In the genomic region with DNA sequence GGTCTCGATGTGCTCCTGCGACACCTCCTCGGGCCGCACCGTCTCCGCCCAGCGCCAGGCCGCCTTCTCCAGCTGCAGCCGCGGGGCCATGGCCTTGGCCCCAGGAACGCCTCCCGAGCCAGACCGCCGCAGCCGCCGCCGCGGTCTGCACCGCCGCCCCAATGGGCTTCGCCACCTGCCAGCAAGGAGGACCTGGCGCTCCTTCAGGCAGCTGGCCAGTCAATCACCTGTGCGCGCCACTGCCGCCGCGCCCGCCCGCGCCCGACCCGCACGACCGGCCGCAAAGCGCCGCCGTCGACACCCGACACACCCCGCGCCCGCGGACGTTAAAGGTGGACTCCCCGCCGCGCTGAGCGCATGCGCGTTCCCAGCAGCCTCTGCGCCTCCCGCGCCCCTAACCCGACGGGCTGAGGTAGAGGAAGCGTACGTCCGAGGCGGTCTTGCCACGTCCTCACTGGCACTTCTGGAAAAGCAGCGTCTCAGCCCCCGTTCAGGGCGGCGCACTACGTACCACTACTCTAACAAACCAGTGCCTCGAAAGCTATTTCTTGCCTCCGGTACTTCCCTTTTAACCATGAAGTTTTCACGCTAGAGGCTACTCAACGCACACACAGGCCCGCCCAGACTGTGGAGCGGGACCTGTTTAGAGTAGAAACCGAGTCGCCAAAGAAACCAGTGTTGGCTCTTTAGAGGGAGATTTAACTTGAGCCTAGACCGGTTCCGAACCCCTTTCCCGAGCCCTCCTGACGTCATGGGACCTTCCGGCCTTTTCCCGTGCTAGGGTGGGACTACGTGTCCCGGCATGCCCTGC, we compare ENCODE assay signal across 1 cellular context.
TF ChIP-seq lines count a peak whose summit lies in the region.

A gene with protein sequence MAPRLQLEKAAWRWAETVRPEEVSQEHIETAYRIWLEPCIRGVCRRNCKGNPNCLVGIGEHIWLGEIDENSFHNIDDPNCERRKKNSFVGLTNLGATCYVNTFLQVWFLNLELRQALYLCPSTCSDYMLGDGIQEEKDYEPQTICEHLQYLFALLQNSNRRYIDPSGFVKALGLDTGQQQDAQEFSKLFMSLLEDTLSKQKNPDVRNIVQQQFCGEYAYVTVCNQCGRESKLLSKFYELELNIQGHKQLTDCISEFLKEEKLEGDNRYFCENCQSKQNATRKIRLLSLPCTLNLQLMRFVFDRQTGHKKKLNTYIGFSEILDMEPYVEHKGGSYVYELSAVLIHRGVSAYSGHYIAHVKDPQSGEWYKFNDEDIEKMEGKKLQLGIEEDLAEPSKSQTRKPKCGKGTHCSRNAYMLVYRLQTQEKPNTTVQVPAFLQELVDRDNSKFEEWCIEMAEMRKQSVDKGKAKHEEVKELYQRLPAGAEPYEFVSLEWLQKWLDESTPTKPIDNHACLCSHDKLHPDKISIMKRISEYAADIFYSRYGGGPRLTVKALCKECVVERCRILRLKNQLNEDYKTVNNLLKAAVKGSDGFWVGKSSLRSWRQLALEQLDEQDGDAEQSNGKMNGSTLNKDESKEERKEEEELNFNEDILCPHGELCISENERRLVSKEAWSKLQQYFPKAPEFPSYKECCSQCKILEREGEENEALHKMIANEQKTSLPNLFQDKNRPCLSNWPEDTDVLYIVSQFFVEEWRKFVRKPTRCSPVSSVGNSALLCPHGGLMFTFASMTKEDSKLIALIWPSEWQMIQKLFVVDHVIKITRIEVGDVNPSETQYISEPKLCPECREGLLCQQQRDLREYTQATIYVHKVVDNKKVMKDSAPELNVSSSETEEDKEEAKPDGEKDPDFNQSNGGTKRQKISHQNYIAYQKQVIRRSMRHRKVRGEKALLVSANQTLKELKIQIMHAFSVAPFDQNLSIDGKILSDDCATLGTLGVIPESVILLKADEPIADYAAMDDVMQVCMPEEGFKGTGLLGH (minus strand): TSS at position 282 of the 811 bp plus-strand sequence. CDS start 192 bp downstream, at position 90.

TF ChIP-seq in HEK293, 187 proteins besides CTCF, POLR2A, EP300 and RAD21 (continued from another document and continues in another):
- TF ChIP-seq ZFP69B (tag by site-specific recombination; IDR thresholded peaks at IDR 0.05): peak; percentile 41
- TF ChIP-seq ZNF324 (tag by site-specific recombination; IDR thresholded peaks at IDR 0.05): 0 out of 2 replicates have a peak, but pooled peaks have one; percentile 77
- no peak for TF ChIP-seq HOXA7 (CRISPR knock-in tag; IDR thresholded peaks at IDR 0.05; ENCODE audit: borderline replicate concordance)
- no peak for TF ChIP-seq ZNF621 (tag by site-specific recombination; IDR thresholded peaks at IDR 0.05)
- TF ChIP-seq ZNF302 (tag by site-specific recombination; IDR thresholded peaks at IDR 0.05; ENCODE audit: low read depth): no peak
- TF ChIP-seq ZNF404 (tag by site-specific recombination; IDR thresholded peaks at IDR 0.05): no peak
- TF ChIP-seq SP2 (tag by site-specific recombination; IDR thresholded peaks at IDR 0.05): peak; percentile 51; the same call in 1 of the 2 replicates
- peak; percentile 78; the same call in 1 of the 2 replicates for TF ChIP-seq ZFP37 (tag by site-specific recombination; IDR thresholded peaks at IDR 0.05)
- TF ChIP-seq ZNF510 (tag by site-specific recombination; IDR thresholded peaks at IDR 0.05; ENCODE audit: insufficient replicate concordance): peak; percentile 9
- TF ChIP-seq, protein P1, sequence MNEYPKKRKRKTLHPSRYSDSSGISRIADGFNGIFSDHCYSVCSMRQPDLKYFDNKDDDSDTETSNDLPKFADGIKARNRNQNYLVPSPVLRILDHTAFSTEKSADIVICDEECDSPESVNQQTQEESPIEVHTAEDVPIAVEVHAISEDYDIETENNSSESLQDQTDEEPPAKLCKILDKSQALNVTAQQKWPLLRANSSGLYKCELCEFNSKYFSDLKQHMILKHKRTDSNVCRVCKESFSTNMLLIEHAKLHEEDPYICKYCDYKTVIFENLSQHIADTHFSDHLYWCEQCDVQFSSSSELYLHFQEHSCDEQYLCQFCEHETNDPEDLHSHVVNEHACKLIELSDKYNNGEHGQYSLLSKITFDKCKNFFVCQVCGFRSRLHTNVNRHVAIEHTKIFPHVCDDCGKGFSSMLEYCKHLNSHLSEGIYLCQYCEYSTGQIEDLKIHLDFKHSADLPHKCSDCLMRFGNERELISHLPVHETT (tag by site-specific recombination; IDR thresholded peaks at IDR 0.05): peak; percentile 79
- peak; percentile 79 for TF ChIP-seq SCRT2 (tag by site-specific recombination; IDR thresholded peaks at IDR 0.05)
- TF ChIP-seq ZIC2 (tag by site-specific recombination; IDR thresholded peaks at IDR 0.05): 0 out of 2 replicates have a peak, but pooled peaks have one; percentile 3
- peak; percentile 62 for TF ChIP-seq ZNF394 (tag by site-specific recombination; IDR thresholded peaks at IDR 0.05; ENCODE audit: borderline replicate concordance)
- TF ChIP-seq, protein P2, sequence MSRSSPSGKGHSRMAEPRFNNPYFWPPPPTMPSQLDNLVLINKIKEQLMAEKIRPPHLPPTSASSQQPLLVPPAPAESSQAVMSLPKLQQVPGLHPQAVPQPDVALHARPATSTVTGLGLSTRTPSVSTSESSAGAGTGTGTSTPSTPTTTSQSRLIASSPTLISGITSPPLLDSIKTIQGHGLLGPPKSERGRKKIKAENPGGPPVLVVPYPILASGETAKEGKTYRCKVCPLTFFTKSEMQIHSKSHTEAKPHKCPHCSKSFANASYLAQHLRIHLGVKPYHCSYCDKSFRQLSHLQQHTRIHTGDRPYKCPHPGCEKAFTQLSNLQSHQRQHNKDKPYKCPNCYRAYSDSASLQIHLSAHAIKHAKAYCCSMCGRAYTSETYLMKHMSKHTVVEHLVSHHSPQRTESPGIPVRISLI (tag by site-specific recombination; IDR thresholded peaks at IDR 0.05): no peak
- TF ChIP-seq KLF16 (tag by site-specific recombination; IDR thresholded peaks at IDR 0.05): no peak; the same call in none of the 2 replicates
- 0 out of 2 replicates have a peak, but pooled peaks have one; percentile 6 for TF ChIP-seq ZNF585B (tag by site-specific recombination; IDR thresholded peaks at IDR 0.05)
- peak; percentile 48 for TF ChIP-seq ZBTB48 (tag by site-specific recombination; IDR thresholded peaks at IDR 0.05)
- TF ChIP-seq, protein P3, sequence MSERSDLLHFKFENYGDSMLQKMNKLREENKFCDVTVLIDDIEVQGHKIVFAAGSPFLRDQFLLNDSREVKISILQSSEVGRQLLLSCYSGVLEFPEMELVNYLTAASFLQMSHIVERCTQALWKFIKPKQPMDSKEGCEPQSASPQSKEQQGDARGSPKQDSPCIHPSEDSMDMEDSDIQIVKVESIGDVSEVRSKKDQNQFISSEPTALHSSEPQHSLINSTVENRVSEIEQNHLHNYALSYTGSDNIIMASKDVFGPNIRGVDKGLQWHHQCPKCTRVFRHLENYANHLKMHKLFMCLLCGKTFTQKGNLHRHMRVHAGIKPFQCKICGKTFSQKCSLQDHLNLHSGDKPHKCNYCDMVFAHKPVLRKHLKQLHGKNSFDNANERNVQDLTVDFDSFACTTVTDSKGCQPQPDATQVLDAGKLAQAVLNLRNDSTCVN (tag by site-specific recombination; optimal IDR thresholded peaks at IDR 0.05): peak; percentile 90
- no peak for TF ChIP-seq ZNF830 (tag by site-specific recombination; IDR thresholded peaks at IDR 0.05; ENCODE audit: low read depth)
- peak; percentile 99 for TF ChIP-seq ZNF629 (tag by site-specific recombination; IDR thresholded peaks at IDR 0.05)
- peak; percentile 86 for TF ChIP-seq KLF10 (tag by site-specific recombination; IDR thresholded peaks at IDR 0.05)
- peak; percentile 38; the same call in 1 of the 2 replicates for TF ChIP-seq KLF7 (tag by site-specific recombination; IDR thresholded peaks at IDR 0.05; ENCODE audit: borderline replicate concordance)
- TF ChIP-seq, protein P4, sequence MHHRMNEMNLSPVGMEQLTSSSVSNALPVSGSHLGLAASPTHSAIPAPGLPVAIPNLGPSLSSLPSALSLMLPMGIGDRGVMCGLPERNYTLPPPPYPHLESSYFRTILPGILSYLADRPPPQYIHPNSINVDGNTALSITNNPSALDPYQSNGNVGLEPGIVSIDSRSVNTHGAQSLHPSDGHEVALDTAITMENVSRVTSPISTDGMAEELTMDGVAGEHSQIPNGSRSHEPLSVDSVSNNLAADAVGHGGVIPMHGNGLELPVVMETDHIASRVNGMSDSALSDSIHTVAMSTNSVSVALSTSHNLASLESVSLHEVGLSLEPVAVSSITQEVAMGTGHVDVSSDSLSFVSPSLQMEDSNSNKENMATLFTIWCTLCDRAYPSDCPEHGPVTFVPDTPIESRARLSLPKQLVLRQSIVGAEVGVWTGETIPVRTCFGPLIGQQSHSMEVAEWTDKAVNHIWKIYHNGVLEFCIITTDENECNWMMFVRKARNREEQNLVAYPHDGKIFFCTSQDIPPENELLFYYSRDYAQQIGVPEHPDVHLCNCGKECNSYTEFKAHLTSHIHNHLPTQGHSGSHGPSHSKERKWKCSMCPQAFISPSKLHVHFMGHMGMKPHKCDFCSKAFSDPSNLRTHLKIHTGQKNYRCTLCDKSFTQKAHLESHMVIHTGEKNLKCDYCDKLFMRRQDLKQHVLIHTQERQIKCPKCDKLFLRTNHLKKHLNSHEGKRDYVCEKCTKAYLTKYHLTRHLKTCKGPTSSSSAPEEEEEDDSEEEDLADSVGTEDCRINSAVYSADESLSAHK (tag by site-specific recombination; IDR thresholded peaks at IDR 0.05): peak; percentile 15; the same call in 1 of the 2 replicates
- TF ChIP-seq, protein P5, sequence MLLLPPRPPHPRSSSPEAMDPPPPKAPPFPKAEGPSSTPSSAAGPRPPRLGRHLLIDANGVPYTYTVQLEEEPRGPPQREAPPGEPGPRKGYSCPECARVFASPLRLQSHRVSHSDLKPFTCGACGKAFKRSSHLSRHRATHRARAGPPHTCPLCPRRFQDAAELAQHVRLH (tag by site-specific recombination; IDR thresholded peaks at IDR 0.05): peak; percentile 85
- TF ChIP-seq ZNF175 (tag by site-specific recombination; IDR thresholded peaks at IDR 0.05): no peak
- peak; percentile 90 for TF ChIP-seq ZNF391 (tag by site-specific recombination; IDR thresholded peaks at IDR 0.05; ENCODE audit: borderline replicate concordance, low read depth)
- TF ChIP-seq ZNF626 (tag by site-specific recombination; IDR thresholded peaks at IDR 0.05): no peak
- no peak for TF ChIP-seq ZNF140 (tag by site-specific recombination; IDR thresholded peaks at IDR 0.05)
- 0 out of 2 replicates have a peak, but pooled peaks have one; percentile 72 for TF ChIP-seq OVOL3 (tag by site-specific recombination; IDR thresholded peaks at IDR 0.05)
- TF ChIP-seq GLIS1 (tag by site-specific recombination; IDR thresholded peaks at IDR 0.05): 0 out of 2 replicates have a peak, but pooled peaks have one; percentile 12
- TF ChIP-seq ZNF132 (tag by site-specific recombination; IDR thresholded peaks at IDR 0.05; ENCODE audit: borderline replicate concordance): no peak
- TF ChIP-seq ZNF76 (tag by site-specific recombination; IDR thresholded peaks at IDR 0.05; ENCODE audit: borderline replicate concordance, low read depth): no peak
- TF ChIP-seq, protein P6, sequence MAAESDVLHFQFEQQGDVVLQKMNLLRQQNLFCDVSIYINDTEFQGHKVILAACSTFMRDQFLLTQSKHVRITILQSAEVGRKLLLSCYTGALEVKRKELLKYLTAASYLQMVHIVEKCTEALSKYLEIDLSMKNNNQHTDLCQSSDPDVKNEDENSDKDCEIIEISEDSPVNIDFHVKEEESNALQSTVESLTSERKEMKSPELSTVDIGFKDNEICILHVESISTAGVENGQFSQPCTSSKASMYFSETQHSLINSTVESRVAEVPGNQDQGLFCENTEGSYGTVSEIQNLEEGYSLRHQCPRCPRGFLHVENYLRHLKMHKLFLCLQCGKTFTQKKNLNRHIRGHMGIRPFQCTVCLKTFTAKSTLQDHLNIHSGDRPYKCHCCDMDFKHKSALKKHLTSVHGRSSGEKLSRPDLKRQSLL (tag by site-specific recombination; IDR thresholded peaks at IDR 0.05): no peak
- TF ChIP-seq, protein P7, sequence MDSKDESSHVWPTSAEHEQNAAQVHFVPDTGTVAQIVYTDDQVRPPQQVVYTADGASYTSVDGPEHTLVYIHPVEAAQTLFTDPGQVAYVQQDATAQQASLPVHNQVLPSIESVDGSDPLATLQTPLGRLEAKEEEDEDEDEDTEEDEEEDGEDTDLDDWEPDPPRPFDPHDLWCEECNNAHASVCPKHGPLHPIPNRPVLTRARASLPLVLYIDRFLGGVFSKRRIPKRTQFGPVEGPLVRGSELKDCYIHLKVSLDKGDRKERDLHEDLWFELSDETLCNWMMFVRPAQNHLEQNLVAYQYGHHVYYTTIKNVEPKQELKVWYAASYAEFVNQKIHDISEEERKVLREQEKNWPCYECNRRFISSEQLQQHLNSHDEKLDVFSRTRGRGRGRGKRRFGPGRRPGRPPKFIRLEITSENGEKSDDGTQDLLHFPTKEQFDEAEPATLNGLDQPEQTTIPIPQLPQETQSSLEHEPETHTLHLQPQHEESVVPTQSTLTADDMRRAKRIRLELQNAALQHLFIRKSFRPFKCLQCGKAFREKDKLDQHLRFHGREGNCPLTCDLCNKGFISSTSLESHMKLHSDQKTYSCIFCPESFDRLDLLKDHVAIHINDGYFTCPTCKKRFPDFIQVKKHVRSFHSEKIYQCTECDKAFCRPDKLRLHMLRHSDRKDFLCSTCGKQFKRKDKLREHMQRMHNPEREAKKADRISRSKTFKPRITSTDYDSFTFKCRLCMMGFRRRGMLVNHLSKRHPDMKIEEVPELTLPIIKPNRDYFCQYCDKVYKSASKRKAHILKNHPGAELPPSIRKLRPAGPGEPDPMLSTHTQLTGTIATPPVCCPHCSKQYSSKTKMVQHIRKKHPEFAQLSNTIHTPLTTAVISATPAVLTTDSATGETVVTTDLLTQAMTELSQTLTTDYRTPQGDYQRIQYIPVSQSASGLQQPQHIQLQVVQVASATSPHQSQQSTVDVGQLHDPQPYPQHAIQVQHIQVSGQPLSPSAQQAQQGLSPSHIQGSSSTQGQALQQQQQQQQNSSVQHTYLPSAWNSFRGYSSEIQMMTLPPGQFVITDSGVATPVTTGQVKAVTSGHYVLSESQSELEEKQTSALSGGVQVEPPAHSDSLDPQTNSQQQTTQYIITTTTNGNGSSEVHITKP (tag by site-specific recombination; IDR thresholded peaks at IDR 0.05): peak; percentile 80
- 0 out of 2 replicates have a peak, but pooled peaks have one; percentile 9 for TF ChIP-seq ZNF792 (tag by site-specific recombination; IDR thresholded peaks at IDR 0.05)
- peak; percentile 15; the same call in 1 of the 2 replicates for TF ChIP-seq ZNF121 (tag by site-specific recombination; IDR thresholded peaks at IDR 0.05)
- TF ChIP-seq IKZF3 (tag by site-specific recombination; IDR thresholded peaks at IDR 0.05): no peak; the same call in 1 of the 2 replicates
